Comparison of ENCODE assay signal across 10 cellular contexts in the genomic region with DNA sequence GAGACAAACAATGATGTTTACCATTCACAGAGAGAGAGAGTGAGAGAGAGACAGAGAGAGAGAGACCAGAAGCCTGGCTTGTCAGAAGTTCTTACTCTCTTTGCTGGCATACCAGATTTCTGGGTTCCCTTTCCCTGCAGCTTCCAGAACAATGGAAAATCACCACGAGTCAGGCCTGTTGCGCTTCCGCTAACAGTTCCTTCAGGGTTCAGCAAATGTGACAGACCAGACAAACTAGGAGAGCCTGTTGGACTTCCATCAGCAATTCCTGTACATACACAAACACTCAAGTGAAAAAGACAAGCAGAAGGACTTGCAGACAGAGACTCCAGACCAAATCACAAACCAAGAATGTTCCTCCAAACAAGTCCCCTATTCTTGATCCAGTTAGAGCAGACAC. TPM values are rescaled to one million over a fixed set of nuclear protein-coding genes. Genes with fewer than 3 reads are reported as not detected.
"Had no signal": no experiment of that assay in that cellular context is flagged by ENCODE, and none has a peak within 500 bp of the region (broad histone marks: within the 10 kb centered on the region; RNA-seq: fewer than 3 reads in every experiment).

No MANE protein-coding gene starts in this region.

RNA-seq across cellular contexts. Expression of a gene that starts 6.1 kb away (rescaled TPM):
- total RNA-seq: naive thymus-derived CD8-positive, alpha-beta T cell; neural crest cell; osteocyte; pulmonary artery endothelial cell had no signal
- polyA plus RNA-seq: naive thymus-derived CD8-positive, alpha-beta T cell had no signal

RNA-seq across cellular contexts. Expression of a gene that starts 7.3 kb away (rescaled TPM):
- total RNA-seq: naive thymus-derived CD8-positive, alpha-beta T cell; neural crest cell; osteocyte; progenitor cell of endocrine pancreas; pulmonary artery endothelial cell; right atrium auricular region; smooth muscle cell; transverse colon had no signal
- polyA plus RNA-seq: naive thymus-derived CD8-positive, alpha-beta T cell; pancreas had no signal

RNA-seq across cellular contexts. Expression of a gene that starts 21.4 kb away (rescaled TPM):
- total RNA-seq: naive thymus-derived CD8-positive, alpha-beta T cell; natural killer cell treated with Interleukin-12 subunit alpha and Interleukin-12 subunit beta and Interleukin-15 and Interleukin-18, amount 100 ng/mL, for 72 hours; neural crest cell; smooth muscle cell had no signal
- polyA plus RNA-seq: naive thymus-derived CD8-positive, alpha-beta T cell; smooth muscle cell had no signal
